In the genomic region with DNA sequence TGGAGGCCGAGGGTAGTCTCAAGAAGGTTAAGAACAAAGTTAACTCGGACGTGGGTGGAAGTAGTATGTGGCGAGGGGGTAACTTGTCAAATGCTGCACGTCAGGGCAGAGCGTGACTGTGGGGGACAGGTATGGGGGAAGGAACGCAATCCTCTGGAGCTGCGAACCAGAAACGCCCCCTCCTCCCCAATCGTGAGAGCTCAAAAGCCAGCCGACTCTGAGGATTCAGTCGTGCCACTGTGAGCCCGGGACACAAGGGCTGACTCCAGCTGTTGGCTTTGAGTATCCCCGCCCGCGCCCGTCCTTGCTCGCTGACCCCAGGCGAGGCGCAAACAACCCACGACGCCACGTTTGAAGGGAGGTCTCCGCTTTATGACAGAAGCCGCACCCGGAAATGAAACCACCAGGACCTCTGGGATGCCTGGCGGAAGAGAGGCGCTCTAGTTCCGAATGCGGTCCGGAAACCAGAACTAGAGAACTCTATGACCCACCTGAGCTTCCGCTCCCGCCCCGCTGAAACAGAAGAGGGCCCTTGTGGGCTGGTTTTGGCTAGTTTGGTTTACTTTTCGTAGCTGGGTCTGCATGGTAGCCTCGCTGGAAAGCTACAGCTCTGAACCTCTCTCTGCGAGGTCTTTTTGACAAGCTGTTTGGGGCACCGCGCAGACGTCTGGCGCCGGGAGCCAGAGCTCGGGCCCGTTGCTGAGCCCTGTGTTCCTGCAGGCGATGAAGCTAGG, we compare ENCODE assay signal across 8 cellular contexts. TPM values are rescaled to one million over a fixed set of nuclear protein-coding genes. Genes with fewer than 3 reads are reported as not detected.
A peak's percentile ranks its signal among the peaks of the same experiment; 100 is the strongest.
DNase-seq lines count a peak whose midpoint lies in the region; ATAC-seq lines count a peak whose summit lies in the region.

A gene (minus strand): TSS at position 377 of the 734 bp plus-strand sequence. CDS start 550 bp downstream, outside the sequence.

- H3K4me3 ChIP-seq in endocrine pancreas (ENCODE audit: control insufficient read depth, insufficient read depth, low read length) (peak within 1 kb of the TSS; percentile 90), mesenchymal stem cell (ENCODE audit: insufficient read depth in 1 of 2, low read depth in 1 of 2, low read length in 2 of 2) (peak within 1 kb of the TSS; percentile 81 to 93)

- H3K9me3 ChIP-seq in endocrine pancreas (ENCODE audit: control insufficient read depth, low read length) = no peaks in the 10 kb centered on the region
- H3K9me3 ChIP-seq in mesenchymal stem cell (ENCODE audit: control insufficient read depth, low read length) = no peaks in the 10 kb centered on the region

- peak within 1 kb of the TSS in 1 of 2 experiments; percentile 99 for H3K23ac ChIP-seq in mesenchymal stem cell (ENCODE audit: low read length in 2 of 2)

- DNase-seq in CD1c-positive myeloid dendritic cell (ENCODE audit: extremely low spot score) (peak; percentile 87), HT-29 (ENCODE audit: low spot score) (peak; percentile 97), mesenchymal stem cell (peak; percentile 85)
- DNase-seq in NK-92 treated with Interleukin-12 subunit alpha and Interleukin-12 subunit beta, amount 100 ng/mL, for 24 hours (lab: John Stamatoyannopoulos, UW) = peak; percentile 83
- DNase-seq in activated CD8-positive, alpha-beta memory T cell treated with anti-CD3 and anti-CD28 coated beads for 4 hours (ENCODE audit: low read depth in 2 of 2) = peak; percentile 67 to 82
- peak; percentile 69 for DNase-seq in stimulated activated CD8-positive, alpha-beta memory T cell treated with anti-CD3 and anti-CD28 coated beads, Interleukin-12 subunit alpha, Interleukin-12 subunit beta, amount 100 ng/mL, for 24 hours (ENCODE audit: extremely low read depth)

- H4K8ac ChIP-seq in mesenchymal stem cell (ENCODE audit: low read length) = peak within 1 kb of the TSS; percentile 98

- H3K27ac ChIP-seq in mesenchymal stem cell (ENCODE audit: low read length, poor library complexity, severe bottlenecking) = peak within 1 kb of the TSS; percentile 84

- H2AK5ac ChIP-seq in mesenchymal stem cell (ENCODE audit: low read length, severe bottlenecking) = peak within 1 kb of the TSS; percentile 90

- H3K4me1 ChIP-seq in endocrine pancreas (ENCODE audit: control insufficient read depth, insufficient read depth, low read length) = peaks cover 10% of the 10 kb centered on the region
- no peaks in the 10 kb centered on the region for H3K4me1 ChIP-seq in mesenchymal stem cell (ENCODE audit: control insufficient read depth, insufficient read depth, low read depth, low read length)

- peak within 1 kb of the TSS; percentile 61 for H2BK5ac ChIP-seq in mesenchymal stem cell (ENCODE audit: low read depth, low read length, poor library complexity, severe bottlenecking)

- H3K18ac ChIP-seq in mesenchymal stem cell (ENCODE audit: low read depth in 1 of 2, low read length in 2 of 2) = peak within 1 kb of the TSS; percentile 92 to 93

- H2BK15ac ChIP-seq in mesenchymal stem cell (ENCODE audit: low read depth, poor library complexity, severe bottlenecking) = peak within 1 kb of the TSS; percentile 26

- under 1% methylated on average over 45 of the region's 45 CpGs for WGBS in mesenchymal stem cell

- peaks cover 15% of the 10 kb centered on the region for H3K79me1 ChIP-seq in mesenchymal stem cell (replicated peaks; ENCODE audit: low read length, poor library complexity, severe bottlenecking)

- no peak within 1 kb of the TSS for H2BK120ac ChIP-seq in mesenchymal stem cell (ENCODE audit: low read depth, low read length)

- H3K14ac ChIP-seq in mesenchymal stem cell (ENCODE audit: low read length in 2 of 2) = peak within 1 kb of the TSS in 1 of 2 experiments; percentile 87

- H3K36me3 ChIP-seq in endocrine pancreas (ENCODE audit: control insufficient read depth, insufficient read depth, low read length) (no peaks in the 10 kb centered on the region), mesenchymal stem cell (ENCODE audit: control insufficient read depth in 1 of 2, insufficient read depth in 2 of 2, low read depth in 1 of 2, low read length in 2 of 2) (peaks cover 5 to 33% of the 10 kb centered on the region in 2 experiments)

- H3K9ac ChIP-seq in endocrine pancreas (ENCODE audit: control insufficient read depth, insufficient read depth, low read length) (peak within 1 kb of the TSS; percentile 91), mesenchymal stem cell (ENCODE audit: low read length) (peak within 1 kb of the TSS; percentile 95)

- peak within 1 kb of the TSS; percentile 77 for H4K91ac ChIP-seq in mesenchymal stem cell (ENCODE audit: low read length)

- peak within 1 kb of the TSS; percentile 74 for H2AFZ ChIP-seq in mesenchymal stem cell (ENCODE audit: low read depth, low read length)

- H3K4me2 ChIP-seq in mesenchymal stem cell (ENCODE audit: low read length, poor library complexity, severe bottlenecking) = peak within 1 kb of the TSS; percentile 94

- peak within 1 kb of the TSS; percentile 86 to 94 for H3K4ac ChIP-seq in mesenchymal stem cell (ENCODE audit: low read depth in 1 of 2, low read length in 2 of 2)

- peak within 1 kb of the TSS in 1 of 2 experiments; percentile 43 for H2BK12ac ChIP-seq in mesenchymal stem cell (ENCODE audit: low read length in 2 of 2)

- peak; percentile 81 for ATAC-seq in GM19467 (IDR thresholded peaks at IDR 0.05; ENCODE audit: unreplicated experiment)

- H3K27me3 ChIP-seq in endocrine pancreas (ENCODE audit: control insufficient read depth, insufficient read depth, low read length) = no peaks in the 10 kb centered on the region
- peaks cover 0 to 2% of the 10 kb centered on the region in 2 experiments for H3K27me3 ChIP-seq in mesenchymal stem cell (ENCODE audit: control insufficient read depth in 1 of 2, insufficient read depth in 1 of 2, low read length in 2 of 2)

RNA-seq across cellular contexts. Expression of the gene that starts here (rescaled TPM):
- total RNA-seq in HT-29 (2014; rRNA removed; shearing (Covaris generic)) = 3.8 and 6.1 TPM in 2 replicates
- polyA plus RNA-seq in mesenchymal stem cell (2013, experiment 1 of 2) = 3.7 TPM
- polyA plus RNA-seq in mesenchymal stem cell (2013, experiment 2 of 2) = 3.8 TPM

Comparison
In these comparisons a context has a peak if more than half of its experiments do, and no peak if none do; other contexts are left out.
1. Peak in every context shown above with its lines: DNase-seq, ATAC-seq, H3K4me3 ChIP-seq and H3K27ac ChIP-seq.